Comparison of ENCODE assay signal across 8 cellular contexts in genomic region chr3:184378650-184379374, GRCh38. TPM values are rescaled to one million over a fixed set of nuclear protein-coding genes. Genes with fewer than 3 reads are reported as not detected.
DNase-seq lines count a peak whose midpoint lies in the region; ATAC-seq and TF ChIP-seq lines count a peak whose summit lies in the region.

No MANE protein-coding gene starts in this region.

- H3K36me3 Mint-ChIP-seq in CD4-positive, alpha-beta T cell (ENCODE audit: low read depth): no peaks in the 10 kb centered on the region

- H3K4me3 ChIP-seq in OCI-LY3 (ENCODE audit: low read length) (no peak overlapping the region), left ventricle myocardium inferior (peak overlapping the region; percentile 69), ovary (no peak overlapping the region)

- H3K9me3 ChIP-seq in CD4-positive, alpha-beta T cell (ENCODE audit: control insufficient read depth, low read length): no peaks in the 10 kb centered on the region
- H3K9me3 ChIP-seq in OCI-LY3 (ENCODE audit: insufficient read depth, low read length) (no peaks in the 10 kb centered on the region), left ventricle myocardium inferior (replicated peaks) (no peaks in the 10 kb centered on the region), ovary (no peaks in the 10 kb centered on the region)

- H3K79me2 ChIP-seq in OCI-LY3 (ENCODE audit: low read length): no peaks in the 10 kb centered on the region

- WGBS in ovary, 3 donors: 66 to 73% (median 72%) methylated on average over 10 of the region's 10 CpGs

- H3K4me1 Mint-ChIP-seq in CD4-positive, alpha-beta T cell (ENCODE audit: low read depth): peaks cover 5% of the 10 kb centered on the region

- in situ Hi-C loops in ACHN (cut with HindIII; ENCODE audit: low pct_ligation_motif_present, low pct_unique_long_range_greater_than_20kb, low sequenced_read_pairs): no loop called here

- H4K20me1 ChIP-seq in OCI-LY3 (ENCODE audit: insufficient read depth, low read length): no peaks in the 10 kb centered on the region

- CTCF ChIA-PET in CD4-positive, alpha-beta T cell (lab: Charles Lee): no interaction called here
- CTCF ChIA-PET in RWPE1 (lab: Yijun Ruan, JAX) (interaction anchor here (0.8 to 1.2 kb wide), 4 partner anchors 90 to 163 kb away, joined by 3 to 4 read pairs (median 4); no protein-coding TSS in a partner anchor), GM10248 (lab: Yijun Ruan, JAX) (interaction anchor here (1.3 kb wide), 1 partner anchor 162 kb away, joined by 3 read pairs; no protein-coding TSS in a partner anchor)

- DNase-seq in CD4-positive, alpha-beta T cell: no peak
- DNase-seq in left ventricle myocardium inferior (no peak), ovary (no peak), RWPE1 (ENCODE audit: low spot score) (no peak), ACHN (no peak), GM10248 (ENCODE audit: extremely low spot score) (no peak)

- H3K4me3 Mint-ChIP-seq in CD4-positive, alpha-beta T cell: peak overlapping the region; percentile 87

- H3K9ac ChIP-seq in OCI-LY3 (ENCODE audit: low read length): no peak overlapping the region

- intact Hi-C loops in CD4-positive, alpha-beta T cell (cut with DNase I, micrococcal nuclease): no loop called here
- intact Hi-C loops in left ventricle myocardium inferior (cut with micrococcal nuclease) (no loop called here), ovary (cut with DNase I) (loop anchor here in 2 of 4 donors (5.0 to 10.0 kb wide), 3 partner anchors 133 to 386 kb away; no protein-coding TSS in a partner anchor)

- POLR2A ChIA-PET in CD4-positive, alpha-beta T cell (lab: Charles Lee): no interaction called here
- POLR2A ChIA-PET in RWPE1 (lab: Yijun Ruan, JAX; ENCODE audit: low non-redundant PET): no interaction called here
- POLR2A ChIA-PET in GM10248 (lab: Yijun Ruan, JAX): no interaction called here

- H3K9me3 Mint-ChIP-seq in CD4-positive, alpha-beta T cell: no peaks in the 10 kb centered on the region

- 0 out of 2 replicates have a peak overlapping the region, but pooled peaks have one; percentile 28 for H3K4me2 ChIP-seq in OCI-LY3 (ENCODE audit: low read length)

- H3K36me3 ChIP-seq in OCI-LY3 (replicated peaks; ENCODE audit: low read depth, low read length) (no peaks in the 10 kb centered on the region), left ventricle myocardium inferior (no peaks in the 10 kb centered on the region), ovary (no peaks in the 10 kb centered on the region)

- H3K27me3 Mint-ChIP-seq in CD4-positive, alpha-beta T cell: peaks cover 64% of the 10 kb centered on the region

- peaks cover 67% of the 10 kb centered on the region for H3K27me3 ChIP-seq in CD4-positive, alpha-beta T cell (ENCODE audit: control insufficient read depth, insufficient read depth, low read length)
- peaks cover 3% of the 10 kb centered on the region; the same call in 1 of the 2 replicates for H3K27me3 ChIP-seq in OCI-LY3 (ENCODE audit: low read depth, low read length)
- H3K27me3 ChIP-seq in left ventricle myocardium inferior (ENCODE audit: low read depth): peaks cover 94% of the 10 kb centered on the region
- no peaks in the 10 kb centered on the region for H3K27me3 ChIP-seq in ovary

- H2AFZ ChIP-seq in OCI-LY3 (ENCODE audit: low read depth, low read length): no peak overlapping the region

- ATAC-seq in CD4-positive, alpha-beta T cell (ENCODE audit: poor library complexity): no peak
- ATAC-seq in GM18870 (IDR thresholded peaks at IDR 0.05; ENCODE audit: unreplicated experiment): no peak

- H3K27ac ChIP-seq in CD4-positive, alpha-beta T cell (ENCODE audit: low read depth, low read length): no peak overlapping the region
- no peak overlapping the region for H3K27ac ChIP-seq in OCI-LY3 (ENCODE audit: low read length)
- H3K27ac ChIP-seq in left ventricle myocardium inferior (replicated peaks): peak overlapping the region; percentile 78
- H3K27ac ChIP-seq in ovary: peak overlapping the region; percentile 66 to 70
- H3K27ac ChIP-seq in RWPE1: no peak overlapping the region

- H3K4me1 ChIP-seq in OCI-LY3 (ENCODE audit: low read length) (no peaks in the 10 kb centered on the region), left ventricle myocardium inferior (peaks cover 39% of the 10 kb centered on the region), ovary (ENCODE audit: insufficient read depth) (peaks cover 2% of the 10 kb centered on the region)

- no peak overlapping the region for H3K27ac Mint-ChIP-seq in CD4-positive, alpha-beta T cell

- no peak for TF ChIP-seq POLR2A in ovary (IDR thresholded peaks at IDR 0.05)

- TF ChIP-seq CTCF in CD4-positive, alpha-beta T cell (IDR thresholded peaks at IDR 0.05): no peak
- TF ChIP-seq CTCF in OCI-LY3 (IDR thresholded peaks at IDR 0.05; ENCODE audit: low read depth, low read length): no peak
- TF ChIP-seq CTCF in left ventricle myocardium inferior (IDR thresholded peaks at IDR 0.05; ENCODE audit: borderline replicate concordance): no peak
- no peak for TF ChIP-seq CTCF in ovary (IDR thresholded peaks at IDR 0.05)
- TF ChIP-seq CTCF in RWPE1 (conservative IDR thresholded peaks at IDR 0.05; ENCODE audit: low read depth): no peak
- TF ChIP-seq CTCF in GM10248 (IDR thresholded peaks at IDR 0.05; ENCODE audit: control extremely low read depth, extremely low read depth, low read depth, missing control alignments): no peak

- TF ChIP-seq EP300 in ovary (IDR thresholded peaks at IDR 0.05): no peak

RNA-seq across cellular contexts. Expression of gene THPO, which starts 0.8 kb away (rescaled TPM):
- not detected for total RNA-seq in CD4-positive, alpha-beta T cell
- total RNA-seq in left ventricle myocardium inferior: 0.11 TPM
- 1 to 10 TPM in 4 of 7 donors, under 1 TPM in 3; 0.34 to 2.0 (median 1.2) TPM for total RNA-seq in ovary
- 1 to 10 TPM in 1 of 2 donors, under 1 TPM in 1; 0.98 to 1.5 TPM for polyA plus RNA-seq in ovary

RNA-seq across cellular contexts. Expression of gene CHRD, which starts 1.0 kb away (rescaled TPM):
- under 1 TPM in 1 of 2 experiments, not detected in 1; 0.22 TPM for total RNA-seq in CD4-positive, alpha-beta T cell
- total RNA-seq in left ventricle myocardium inferior (6.5 TPM), ovary (10 to 100 TPM; 11.5 to 37.3 (median 20.5) TPM)
- 10 to 100 TPM in 1 of 2 donors, 1 to 10 TPM in 1; 3.1 to 26.9 TPM for polyA plus RNA-seq in ovary

RNA-seq across cellular contexts. Expression of gene POLR2H, which starts 17.3 kb away (rescaled TPM):
- 10 to 100 TPM; 19.1 to 21.1 TPM for total RNA-seq in CD4-positive, alpha-beta T cell
- total RNA-seq in left ventricle myocardium inferior (24.3 TPM), ovary (10 to 100 TPM; 47.3 to 86.9 (median 60.6) TPM)
- polyA plus RNA-seq in ovary: 10 to 100 TPM; 52.6 to 67.2 TPM

RNA-seq across cellular contexts. Expression of gene CLCN2, which starts 17.4 kb away (rescaled TPM):
- 1 to 10 TPM; 3.2 to 3.5 TPM for total RNA-seq in CD4-positive, alpha-beta T cell
- total RNA-seq in left ventricle myocardium inferior (1.7 TPM), ovary (10 to 100 TPM in 4 of 7 donors, 1 to 10 TPM in 3; 5.7 to 18.0 (median 15.4) TPM)
- polyA plus RNA-seq in ovary: 10 to 100 TPM in 1 of 2 donors, 1 to 10 TPM in 1; 3.5 to 11.7 TPM

RNA-seq across cellular contexts. Expression of gene FAM131A, which starts 41.4 kb away (rescaled TPM):
- total RNA-seq in CD4-positive, alpha-beta T cell: 10 to 100 TPM; 10.4 to 11.0 TPM
- total RNA-seq in left ventricle myocardium inferior (30.2 TPM), ovary (10 to 100 TPM; 16.4 to 37.8 (median 32.9) TPM)
- 10 to 100 TPM in 1 of 2 donors, 1 to 10 TPM in 1; 8.7 to 19.7 TPM for polyA plus RNA-seq in ovary

Comparison
In these comparisons a context has a peak if more than half of its experiments do, and no peak if none do; other contexts are left out.
1. H3K27ac ChIP-seq: peak in left ventricle myocardium inferior (single experiment) and ovary (2 of 2); none in CD4-positive, alpha-beta T cell (single experiment), OCI-LY3 (single experiment) and RWPE1 (single experiment).